9 cellular contexts compared by ENCODE assay signal in genomic region chr19:2329528-2329927, GRCh38. TPM values are rescaled to one million over a fixed set of nuclear protein-coding genes. Genes with fewer than 3 reads are reported as not detected.
DNase-seq lines count a peak whose midpoint lies in the region; TF ChIP-seq lines count a peak whose summit lies in the region.
"Had no signal": no experiment of that assay in that cellular context is flagged by ENCODE, and none has a peak within 500 bp of the region (broad histone marks: within the 10 kb centered on the region; RNA-seq: fewer than 3 reads in every experiment).

No MANE protein-coding gene starts in this region.

- POLR2A ChIA-PET in activated CD4-positive, alpha-beta memory T cell treated with anti-CD3 and anti-CD28 coated beads for 36 hours (lab: Charles Lee) = no interaction called here

- peak overlapping the region; percentile 76 for H3K4me3 ChIP-seq in suprapubic skin

- WGBS in suprapubic skin = 50% methylated on average over 11 of the region's 13 CpGs

- peak overlapping the region; percentile 95 for H3K4me3 Mint-ChIP-seq in activated CD4-positive, alpha-beta T cell treated with anti-CD3 and anti-CD28 coated beads, Interleukin-2, amount 10 ng/mL, durations not matched to agents 24 days and 14 days
- H3K4me3 Mint-ChIP-seq in activated CD4-positive, alpha-beta memory T cell treated with anti-CD3 and anti-CD28 coated beads for 36 hours = peak overlapping the region; percentile 99
- H3K4me3 Mint-ChIP-seq in immature natural killer cell = peak overlapping the region; percentile 84 to 92 (median 87)

- no peaks in the 10 kb centered on the region for H3K9me3 ChIP-seq in suprapubic skin

- intact Hi-C loops in activated CD4-positive, alpha-beta T cell treated with anti-CD3 and anti-CD28 coated beads, Interleukin-2, amount 10 ng/mL, durations not matched to agents 24 days and 14 days (cut with micrococcal nuclease) = loop anchor here (2.0 to 5.0 kb wide), 3 partner anchors 42 to 179 kb away; partner anchors contain the start of gene AP3D1
- intact Hi-C loops in activated CD4-positive, alpha-beta memory T cell treated with anti-CD3 and anti-CD28 coated beads for 36 hours (cut with micrococcal nuclease) = loop anchor here (5.0 kb wide), 1 partner anchor 177 kb away; the partner anchor contains the start of gene AP3D1

- peaks cover 70% of the 10 kb centered on the region for H3K4me1 ChIP-seq in suprapubic skin

- H3K27ac ChIP-seq in suprapubic skin = no peak overlapping the region

- no peaks in the 10 kb centered on the region for H3K9me3 Mint-ChIP-seq in activated CD4-positive, alpha-beta T cell treated with anti-CD3 and anti-CD28 coated beads, Interleukin-2, amount 10 ng/mL, durations not matched to agents 24 days and 14 days
- H3K9me3 Mint-ChIP-seq in activated CD4-positive, alpha-beta memory T cell treated with anti-CD3 and anti-CD28 coated beads for 36 hours = no peaks in the 10 kb centered on the region
- no peaks in the 10 kb centered on the region for H3K9me3 Mint-ChIP-seq in immature natural killer cell

- no peak for TF ChIP-seq CTCF in suprapubic skin (IDR thresholded peaks at IDR 0.05)

- TF ChIP-seq POLR2A in suprapubic skin (IDR thresholded peaks at IDR 0.05) = no peak

- H3K36me3 ChIP-seq in suprapubic skin = peaks cover 16% of the 10 kb centered on the region

- H3K4me1 Mint-ChIP-seq in activated CD4-positive, alpha-beta T cell treated with anti-CD3 and anti-CD28 coated beads, Interleukin-2, amount 10 ng/mL, durations not matched to agents 24 days and 14 days = peaks cover 51% of the 10 kb centered on the region
- peaks cover 53% of the 10 kb centered on the region for H3K4me1 Mint-ChIP-seq in activated CD4-positive, alpha-beta memory T cell treated with anti-CD3 and anti-CD28 coated beads for 36 hours (ENCODE audit: low read depth)
- H3K4me1 Mint-ChIP-seq in immature natural killer cell = peaks cover 42 to 48% of the 10 kb centered on the region in 2 donors

- TF ChIP-seq EP300 in suprapubic skin (IDR thresholded peaks at IDR 0.05) = no peak

- CTCF ChIA-PET in activated CD4-positive, alpha-beta memory T cell treated with anti-CD3 and anti-CD28 coated beads for 36 hours (lab: Charles Lee) = interaction anchor here (0.7 kb wide), 1 partner anchor 100 kb away, joined by 4 read pairs; no protein-coding TSS in a partner anchor

- DNase-seq in activated CD4-positive, alpha-beta T cell treated with anti-CD3 and anti-CD28 coated beads, Interleukin-2, amount 10 ng/mL, durations not matched to agents 24 days and 14 days = no peak
- no peak for DNase-seq in activated CD4-positive, alpha-beta T cell treated with anti-CD3 and anti-CD28 coated beads, Interleukin-2, amount 50 U/mL, for 4 hours
- no peak for DNase-seq in activated CD4-positive, alpha-beta memory T cell treated with anti-CD3 and anti-CD28 coated beads for 36 hours
- DNase-seq in immature natural killer cell = no peak
- DNase-seq in suprapubic skin (ENCODE audit: low spot score in 2 of 2) = no peak
- no peak for DNase-seq in pons (ENCODE audit: low spot score)
- DNase-seq in cerebellar cortex (ENCODE audit: low spot score) = no peak
- DNase-seq in SK-N-DZ (ENCODE audit: low spot score) = no peak
- DNase-seq: NCI-H1092 treated with DMSO at 0.1 percent for 48 hours had no signal

- H3K27me3 Mint-ChIP-seq in activated CD4-positive, alpha-beta T cell treated with anti-CD3 and anti-CD28 coated beads, Interleukin-2, amount 10 ng/mL, durations not matched to agents 24 days and 14 days = no peaks in the 10 kb centered on the region
- H3K27me3 Mint-ChIP-seq in activated CD4-positive, alpha-beta memory T cell treated with anti-CD3 and anti-CD28 coated beads for 36 hours = no peaks in the 10 kb centered on the region
- H3K27me3 Mint-ChIP-seq in immature natural killer cell (ENCODE audit: low read depth in 3 of 3) = peaks cover 2 to 16% (median 13%) of the 10 kb centered on the region in 3 donors

- peak overlapping the region; percentile 79 for H3K27ac Mint-ChIP-seq in activated CD4-positive, alpha-beta T cell treated with anti-CD3 and anti-CD28 coated beads, Interleukin-2, amount 10 ng/mL, durations not matched to agents 24 days and 14 days
- H3K27ac Mint-ChIP-seq in activated CD4-positive, alpha-beta memory T cell treated with anti-CD3 and anti-CD28 coated beads for 36 hours = peak overlapping the region; percentile 72
- peak overlapping the region; percentile 64 to 89 (median 88) for H3K27ac Mint-ChIP-seq in immature natural killer cell

- H3K36me3 Mint-ChIP-seq in activated CD4-positive, alpha-beta T cell treated with anti-CD3 and anti-CD28 coated beads, Interleukin-2, amount 10 ng/mL, durations not matched to agents 24 days and 14 days (ENCODE audit: low read depth) = peaks cover 24% of the 10 kb centered on the region
- H3K36me3 Mint-ChIP-seq in activated CD4-positive, alpha-beta memory T cell treated with anti-CD3 and anti-CD28 coated beads for 36 hours = peaks cover 27% of the 10 kb centered on the region
- no peaks in the 10 kb centered on the region for H3K36me3 Mint-ChIP-seq in immature natural killer cell

- no peaks in the 10 kb centered on the region for H3K27me3 ChIP-seq in suprapubic skin

RNA-seq across cellular contexts. Expression of gene SPPL2B, which starts 1.0 kb away (rescaled TPM):
- total RNA-seq in activated CD4-positive, alpha-beta T cell treated with anti-CD3 and anti-CD28 coated beads, Interleukin-2, amount 10 ng/mL, durations not matched to agents 24 days and 14 days = 69.7 and 69.8 TPM in 2 replicates
- 10 to 100 TPM; 43.8 TPM for total RNA-seq in activated CD4-positive, alpha-beta memory T cell treated with anti-CD3 and anti-CD28 coated beads for 36 hours
- polyA plus RNA-seq in immature natural killer cell = 10 to 100 TPM in 2 of 3 donors, 1 to 10 TPM in 1; 6.9 to 16.4 (median 12.5) TPM
- 10 to 100 TPM; 46.8 to 97.6 (median 59.6) TPM for total RNA-seq in suprapubic skin
- 41.8 and 45.5 TPM in 2 replicates for polyA plus RNA-seq in SK-N-DZ (2014; cell fraction: cytosol; rRNA removed)
- polyA plus RNA-seq in SK-N-DZ (2014; cell fraction: nucleus; rRNA removed) = 352 and 443 TPM in 2 replicates

RNA-seq across cellular contexts. Expression of gene LSM7, which starts 1.1 kb away (rescaled TPM):
- 190 and 192 TPM in 2 replicates for total RNA-seq in activated CD4-positive, alpha-beta T cell treated with anti-CD3 and anti-CD28 coated beads, Interleukin-2, amount 10 ng/mL, durations not matched to agents 24 days and 14 days
- 100 to 1,000 TPM; 137 to 144 TPM for total RNA-seq in activated CD4-positive, alpha-beta memory T cell treated with anti-CD3 and anti-CD28 coated beads for 36 hours
- polyA plus RNA-seq in immature natural killer cell = 100 to 1,000 TPM; 163 to 285 (median 170) TPM
- 100 to 1,000 TPM in 1 of 4 donors, 10 to 100 TPM in 3; 71.2 to 106 (median 87.5) TPM for total RNA-seq in suprapubic skin
- 388 and 410 TPM in 2 replicates for polyA plus RNA-seq in SK-N-DZ (2014; cell fraction: cytosol; rRNA removed)
- polyA plus RNA-seq in SK-N-DZ (2014; cell fraction: nucleus; rRNA removed) = 320 and 336 TPM in 2 replicates

RNA-seq across cellular contexts. Expression of gene LINGO3, which starts 21.6 kb away (rescaled TPM):
- total RNA-seq in activated CD4-positive, alpha-beta T cell treated with anti-CD3 and anti-CD28 coated beads, Interleukin-2, amount 10 ng/mL, durations not matched to agents 24 days and 14 days = 0.09 and 0.26 TPM in 2 replicates
- under 1 TPM in 1 of 2 experiments, not detected in 1; 0.10 TPM for total RNA-seq in activated CD4-positive, alpha-beta memory T cell treated with anti-CD3 and anti-CD28 coated beads for 36 hours
- polyA plus RNA-seq in immature natural killer cell = 10 to 100 TPM in 1 of 3 donors, 1 to 10 TPM in 2; 2.7 to 13.2 (median 2.7) TPM
- not detected for total RNA-seq in suprapubic skin
- not detected in 2 replicates for polyA plus RNA-seq in SK-N-DZ (2014; cell fraction: cytosol; rRNA removed)
- not detected in 2 replicates for polyA plus RNA-seq in SK-N-DZ (2014; cell fraction: nucleus; rRNA removed)

RNA-seq across cellular contexts. Expression of gene TMPRSS9, which starts 30.5 kb away (rescaled TPM):
- 0.09 TPM in 1 of 2 replicates, not detected in the other for total RNA-seq in activated CD4-positive, alpha-beta T cell treated with anti-CD3 and anti-CD28 coated beads, Interleukin-2, amount 10 ng/mL, durations not matched to agents 24 days and 14 days
- not detected for total RNA-seq in activated CD4-positive, alpha-beta memory T cell treated with anti-CD3 and anti-CD28 coated beads for 36 hours
- not detected for polyA plus RNA-seq in immature natural killer cell
- not detected for total RNA-seq in suprapubic skin
- 0.15 and 0.39 TPM in 2 replicates for polyA plus RNA-seq in SK-N-DZ (2014; cell fraction: cytosol; rRNA removed)
- 0.58 and 0.79 TPM in 2 replicates for polyA plus RNA-seq in SK-N-DZ (2014; cell fraction: nucleus; rRNA removed)

RNA-seq across cellular contexts. Expression of gene PEAK3, which starts 47.6 kb away (rescaled TPM):
- total RNA-seq in activated CD4-positive, alpha-beta T cell treated with anti-CD3 and anti-CD28 coated beads, Interleukin-2, amount 10 ng/mL, durations not matched to agents 24 days and 14 days = 0.09 TPM in 1 of 2 replicates, not detected in the other
- total RNA-seq in activated CD4-positive, alpha-beta memory T cell treated with anti-CD3 and anti-CD28 coated beads for 36 hours = not detected
- polyA plus RNA-seq in immature natural killer cell = 10 to 100 TPM in 1 of 3 donors, 1 to 10 TPM in 1, under 1 TPM in 1; 0.96 to 10.8 (median 2.5) TPM
- total RNA-seq in suprapubic skin = 1 to 10 TPM in 1 of 4 donors, under 1 TPM in 1, not detected in 2; 0.55 to 1.4 TPM
- not detected in 2 replicates for polyA plus RNA-seq in SK-N-DZ (2014; cell fraction: cytosol; rRNA removed)
- polyA plus RNA-seq in SK-N-DZ (2014; cell fraction: nucleus; rRNA removed) = not detected in 2 replicates
